Comparison of ENCODE assay signal across 27 cellular contexts in genomic region chr20:19322061-19322985, GRCh38.
"Had no signal": no experiment of that assay in that cellular context is flagged by ENCODE, and none has a peak within 500 bp of the region (broad histone marks: within the 10 kb centered on the region; RNA-seq: fewer than 3 reads in every experiment).

No MANE protein-coding gene starts in this region.

- DNase-seq: kidney glomerular epithelial cell; left cardiac atrium; left lung; lower lobe of right lung; mammary epithelial cell; mesenchymal stem cell; natural killer cell; nephron progenitor cell; occipital lobe; ovary; right cardiac atrium; stimulated activated CD4-positive, alpha-beta T cell treated with anti-CD3 and anti-CD28 coated beads, Interleukin-12 subunit alpha, Interleukin-12 subunit beta, amount 100 ng/mL, for 4 hours; stimulated activated CD4-positive, alpha-beta T cell treated with anti-CD3 and anti-CD28 coated beads, Interleukin-15, amount 100 ng/mL, for 24 hours; stimulated activated CD4-positive, alpha-beta T cell treated with anti-CD3 and anti-CD28 coated beads, Interleukin-2, amount 100 ng/mL, for 24 hours; stimulated activated CD4-positive, alpha-beta T cell treated with anti-CD3 and anti-CD28 coated beads, Interleukin-4, amount 100 ng/mL, for 1 hour; stimulated activated naive B cell treated with anti-CD40 and anti-IgM and Interleukin-4, amounts not matched to agents 10 μg/mL and 1 μg/mL and 100 μg/mL, for 72 hours; stimulated activated naive CD8-positive, alpha-beta T cell treated with anti-CD3 and anti-CD28 coated beads, Interleukin-15, Interleukin-2, amounts not matched to agents 100 U/mL and 50 U/mL, for 24 hours; stomach; testis; thyroid gland; transverse colon; upper lobe of left lung had no signal

- H3K36me3 ChIP-seq: left lung, lower lobe of right lung, neural progenitor cell, neutrophil, ovary, stomach, thyroid gland, transverse colon, upper lobe of left lung, vagina had no signal

- H3K4me2 ChIP-seq: hepatocyte, neural progenitor cell had no signal

- H2AFZ ChIP-seq: hepatocyte, neural progenitor cell had no signal

- H3K4me3 ChIP-seq: hepatocyte, left lung, lower lobe of right lung, neural progenitor cell, ovary, skin epidermis, stomach, testis, thyroid gland, transverse colon, upper lobe of left lung, vagina had no signal

- H3K9ac ChIP-seq: neural progenitor cell had no signal

- H3K27me3 ChIP-seq: hepatocyte, left lung, neural progenitor cell, neutrophil, ovary, stomach, testis, thyroid gland, transverse colon, upper lobe of left lung, vagina had no signal

- H3K79me2 ChIP-seq: hepatocyte had no signal

- H3K27ac ChIP-seq: hepatocyte, left lung, lower lobe of right lung, neural progenitor cell, neutrophil, ovary, skin epidermis, stomach, testis, thyroid gland, transverse colon, upper lobe of left lung, vagina had no signal

- H3K4me1 ChIP-seq: left lung, lower lobe of right lung, neural progenitor cell, stomach, testis, thyroid gland, transverse colon, vagina had no signal

- H3K9me3 ChIP-seq: left lung, lower lobe of right lung, neutrophil, ovary, stomach, testis, thyroid gland, transverse colon, upper lobe of left lung, vagina had no signal
